15 cellular contexts compared by ENCODE assay signal in the genomic region with DNA sequence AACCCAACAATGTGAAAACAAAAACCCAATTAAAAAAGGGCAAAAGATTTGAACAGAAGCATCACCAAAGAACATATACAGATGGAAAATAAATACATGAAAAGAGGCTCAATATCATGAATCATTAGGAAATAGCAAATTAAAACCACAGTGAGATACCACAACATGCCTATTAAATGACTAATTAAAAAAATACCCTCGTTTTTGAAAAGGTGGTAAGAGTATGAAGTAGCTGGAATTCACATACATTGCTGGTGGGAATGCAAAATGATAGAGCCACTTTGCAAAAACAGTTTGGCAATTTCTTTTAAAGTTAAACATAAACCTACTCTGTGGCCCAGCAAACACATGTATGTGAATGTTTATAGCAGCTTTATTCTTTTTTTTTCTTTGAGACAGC.
A peak's percentile ranks its signal among the peaks of the same experiment; 100 is the strongest.
DNase-seq lines count a peak whose midpoint lies in the region; ATAC-seq and TF ChIP-seq lines count a peak whose summit lies in the region.
"Had no signal": no experiment of that assay in that cellular context is flagged by ENCODE, and none has a peak within 500 bp of the region (broad histone marks: within the 10 kb centered on the region; RNA-seq: fewer than 3 reads in every experiment).

No MANE protein-coding gene starts in this region.

- TF ChIP-seq CTCF in astrocyte of the spinal cord (IDR thresholded peaks at IDR 0.05; ENCODE audit: low read depth, low read length) (no peak), kidney epithelial cell (IDR thresholded peaks at IDR 0.05; ENCODE audit: insufficient read depth, low read length, poor library complexity, severe bottlenecking) (no peak)

- DNase-seq in EL: peak; percentile 59
- DNase-seq in M059J (ENCODE audit: low read depth): peak; percentile 68
- DNase-seq in astrocyte of the spinal cord (ENCODE audit: low read depth, low spot score): peak; percentile 72
- DNase-seq in kidney epithelial cell (ENCODE audit: low read depth): peak; percentile 38
- DNase-seq in NK-92 treated with Interleukin-12 subunit alpha and Interleukin-12 subunit beta, amount 100 ng/mL, for 24 hours (lab: John Stamatoyannopoulos, UW): no peak
- DNase-seq: activated CD8-positive, alpha-beta memory T cell treated with anti-CD3 and anti-CD28 coated beads, Interleukin-2, amount 10 ng/mL, durations not matched to agents 7 days and 5 days; C1 segment of cervical spinal cord; DMS79; effector memory CD8-positive, alpha-beta T cell; Kasumi-1; NCI-H446; substantia nigra had no signal

- in situ Hi-C loops in astrocyte of the spinal cord (cut with HindIII; ENCODE audit: low sequenced_read_pairs): no loop called here

- no peaks in the 10 kb centered on the region for H3K27me3 ChIP-seq in kidney epithelial cell (ENCODE audit: control insufficient read depth, insufficient read depth, low read length)

- H3K36me3 ChIP-seq in kidney epithelial cell (ENCODE audit: control insufficient read depth, insufficient read depth, low read length): no peaks in the 10 kb centered on the region

- H3K4me3 ChIP-seq in astrocyte of the spinal cord (ENCODE audit: low read depth, low read length): no peak overlapping the region
- H3K4me3 ChIP-seq in kidney epithelial cell (ENCODE audit: low read depth, low read length): no peak overlapping the region

- ATAC-seq in GM19023 (IDR thresholded peaks at IDR 0.05; ENCODE audit: unreplicated experiment) (no peak), HG02678 (IDR thresholded peaks at IDR 0.05; ENCODE audit: unreplicated experiment) (no peak)
- ATAC-seq: activated CD8-positive, alpha-beta memory T cell treated with anti-CD3 and anti-CD28 coated beads, Interleukin-2, amount 10 ng/mL, durations not matched to agents 7 days and 5 days; effector memory CD8-positive, alpha-beta T cell; natural killer cell treated with Interleukin-12 subunit alpha and Interleukin-12 subunit beta and Interleukin-15 and Interleukin-18, amount 100 ng/mL, for 72 hours had no signal
